ENCODE assay signal across 8 cellular contexts in genomic region chr17:59783221-59784016, GRCh38.
A peak's percentile ranks its signal among the peaks of the same experiment; 100 is the strongest.
DNase-seq lines count a peak whose midpoint lies in the region; ATAC-seq and TF ChIP-seq lines count a peak whose summit lies in the region.

No MANE protein-coding gene starts in this region.

- WGBS in mammary epithelial cell (ENCODE audit: low coverage, missing lambda C conversion rate) = 78% methylated on average over 5 of the region's 5 CpGs

- no peaks in the 10 kb centered on the region for H4K20me1 ChIP-seq in mammary epithelial cell (ENCODE audit: insufficient read depth, low read length)

- no peaks in the 10 kb centered on the region for H3K36me3 ChIP-seq in CD4-positive, alpha-beta memory T cell (ENCODE audit: insufficient read depth, low read length)
- H3K36me3 ChIP-seq in mammary epithelial cell (ENCODE audit: insufficient read depth, low read length) (no peaks in the 10 kb centered on the region), MG63 (peaks cover 5% of the 10 kb centered on the region)

- no peaks in the 10 kb centered on the region for H3K27me3 Mint-ChIP-seq in CD4-positive, alpha-beta memory T cell
- no peaks in the 10 kb centered on the region for H3K27me3 Mint-ChIP-seq in mesothelial cell of epicardium (ENCODE audit: low read depth)

- in situ Hi-C loops in mammary epithelial cell (cut with MboI; ENCODE audit: low sequenced_read_pairs in 2 of 2) = loop anchor here in 1 of 2 donors (10.0 kb wide), 1 partner anchor 51 kb away; no protein-coding TSS in a partner anchor

- peaks cover 72% of the 10 kb centered on the region for H3K4me1 ChIP-seq in CD4-positive, alpha-beta memory T cell (ENCODE audit: insufficient read depth, low read length)
- peaks cover 37% of the 10 kb centered on the region for H3K4me1 ChIP-seq in mammary epithelial cell (ENCODE audit: insufficient read depth, low read length)

- peak overlapping the region in 1 of 2 donors; percentile 31 for H3K4me3 ChIP-seq in CD4-positive, alpha-beta memory T cell (ENCODE audit: low read length in 2 of 2)
- H3K4me3 ChIP-seq in mammary epithelial cell (replicated peaks in 1 of 3; ENCODE audit: insufficient read depth in 1 of 3, low read depth in 2 of 3, low read length in 3 of 3) = no peak overlapping the region
- H3K4me3 ChIP-seq in MG63 = no peak overlapping the region

- intact Hi-C loops in CD4-positive, alpha-beta memory T cell (cut with micrococcal nuclease) = no loop called here
- intact Hi-C loops in mammary epithelial cell (cut with micrococcal nuclease) = no loop called here

- no TSS peak for BruUV-seq in mammary epithelial cell (replicated peaks; lab: Mats Ljungman, UMichigan)

- H3K4me1 Mint-ChIP-seq in CD4-positive, alpha-beta memory T cell = peaks cover 45 to 63% (median 52%) of the 10 kb centered on the region in 4 donors
- H3K4me1 Mint-ChIP-seq in mesothelial cell of epicardium = peaks cover 59% of the 10 kb centered on the region

- CTCF ChIA-PET in CD4-positive, alpha-beta memory T cell (lab: Charles Lee; ENCODE audit: partially characterized antibody) = interaction anchor here (0.5 to 8.0 kb wide), 8 partner anchors 9 to 132 kb away, joined by 3 to 75 read pairs (median 6); no protein-coding TSS in a partner anchor
- CTCF ChIA-PET in mammary epithelial cell (lab: Charles Lee; ENCODE audit: low non-redundant PET) = no interaction called here

- no peaks in the 10 kb centered on the region for H3K79me2 ChIP-seq in mammary epithelial cell (ENCODE audit: insufficient read depth, low read length)

- H2AFZ ChIP-seq in mammary epithelial cell (ENCODE audit: low read depth, low read length) = no peak overlapping the region

- TF ChIP-seq CTCF in mammary epithelial cell (conservative IDR thresholded peaks at IDR 0.05 in 1 of 2, IDR thresholded peaks at IDR 0.05 in 1 of 2; ENCODE audit: extremely low read depth in 1 of 2, insufficient read depth in 1 of 2, low read depth in 1 of 2, low read length in 2 of 2) (no peak), mesothelial cell of epicardium (IDR thresholded peaks at IDR 0.05; ENCODE audit: unreplicated experiment) (no peak)

- no peak overlapping the region for H3K9ac ChIP-seq in mammary epithelial cell (ENCODE audit: insufficient read depth, low read length)

- H3K27ac Mint-ChIP-seq in CD4-positive, alpha-beta memory T cell = peak overlapping the region; percentile 94 to 99 (median 97)
- H3K27ac Mint-ChIP-seq in mesothelial cell of epicardium = peak overlapping the region; percentile 97

- peak overlapping the region; percentile 25 for H3K4me2 ChIP-seq in mammary epithelial cell (ENCODE audit: insufficient read depth, low read depth, low read length)

- H3K9me3 ChIP-seq in CD4-positive, alpha-beta memory T cell (ENCODE audit: control insufficient read depth in 1 of 2, low read length in 2 of 2) = no peaks in the 10 kb centered on the region
- no peaks in the 10 kb centered on the region for H3K9me3 ChIP-seq in mammary epithelial cell (replicated peaks; ENCODE audit: insufficient read depth, low read length)
- no peaks in the 10 kb centered on the region for H3K9me3 ChIP-seq in MG63

- ATAC-seq in HG03108 (IDR thresholded peaks at IDR 0.05; ENCODE audit: unreplicated experiment) (no peak), HG03354 (IDR thresholded peaks at IDR 0.05; ENCODE audit: poor library complexity, severe bottlenecking, unreplicated experiment) (no peak), GM18868 (IDR thresholded peaks at IDR 0.05; ENCODE audit: unreplicated experiment) (no peak)

- peaks cover 0 to 2% (median 0%) of the 10 kb centered on the region in 8 donors for H3K9me3 Mint-ChIP-seq in CD4-positive, alpha-beta memory T cell
- no peaks in the 10 kb centered on the region for H3K9me3 Mint-ChIP-seq in mesothelial cell of epicardium

- peak overlapping the region; percentile 72 to 88 (median 83) for H3K4me3 Mint-ChIP-seq in CD4-positive, alpha-beta memory T cell
- peak overlapping the region; percentile 22 for H3K4me3 Mint-ChIP-seq in mesothelial cell of epicardium

- H3K27ac ChIP-seq in CD4-positive, alpha-beta memory T cell (ENCODE audit: low read depth, low read length) = peak overlapping the region; percentile 75
- peak overlapping the region; percentile 99 for H3K27ac ChIP-seq in mammary epithelial cell (ENCODE audit: insufficient read depth, low read depth, low read length)

- POLR2A ChIA-PET in CD4-positive, alpha-beta memory T cell (lab: Charles Lee; ENCODE audit: partially characterized antibody) = interaction anchor here (0.5 to 12.2 kb wide), 13 partner anchors 12 to 164 kb away, joined by 3 to 365 read pairs (median 6); partner anchors contain the start of gene CLTC

- H3K36me3 Mint-ChIP-seq in CD4-positive, alpha-beta memory T cell = peaks cover 8 to 28% of the 10 kb centered on the region in 2 donors
- H3K36me3 Mint-ChIP-seq in mesothelial cell of epicardium = peaks cover 9% of the 10 kb centered on the region

- DNase-seq in CD4-positive, alpha-beta memory T cell = peak in 4 of 5 donors; percentile 47 to 60 (median 49)
- DNase-seq in NAMALWA (ENCODE audit: low spot score) = peak; percentile 71
- DNase-seq in mammary epithelial cell = peak; percentile 36
- no peak for DNase-seq in mesothelial cell of epicardium (ENCODE audit: low spot score in 2 of 2, unreplicated experiment in 2 of 2)
- DNase-seq in MG63 = no peak

- H3K27me3 ChIP-seq in CD4-positive, alpha-beta memory T cell (ENCODE audit: insufficient read depth, low read length) = no peaks in the 10 kb centered on the region
- H3K27me3 ChIP-seq in mammary epithelial cell (ENCODE audit: insufficient read depth, low read length) (no peaks in the 10 kb centered on the region), MG63 (no peaks in the 10 kb centered on the region)

- dilution Hi-C loops in mammary epithelial cell (cut with HindIII; ENCODE audit: low sequenced_read_pairs) = no loop called here

Comparison
In these comparisons a context has a peak if more than half of its experiments do, and no peak if none do; other contexts are left out.
1. DNase-seq: peak in CD4-positive, alpha-beta memory T cell (4 of 5), NAMALWA (single experiment) and mammary epithelial cell (single experiment); none in mesothelial cell of epicardium (0 of 2) and MG63 (single experiment).